Comparison of ENCODE assay signal across 14 cellular contexts in the genomic region with DNA sequence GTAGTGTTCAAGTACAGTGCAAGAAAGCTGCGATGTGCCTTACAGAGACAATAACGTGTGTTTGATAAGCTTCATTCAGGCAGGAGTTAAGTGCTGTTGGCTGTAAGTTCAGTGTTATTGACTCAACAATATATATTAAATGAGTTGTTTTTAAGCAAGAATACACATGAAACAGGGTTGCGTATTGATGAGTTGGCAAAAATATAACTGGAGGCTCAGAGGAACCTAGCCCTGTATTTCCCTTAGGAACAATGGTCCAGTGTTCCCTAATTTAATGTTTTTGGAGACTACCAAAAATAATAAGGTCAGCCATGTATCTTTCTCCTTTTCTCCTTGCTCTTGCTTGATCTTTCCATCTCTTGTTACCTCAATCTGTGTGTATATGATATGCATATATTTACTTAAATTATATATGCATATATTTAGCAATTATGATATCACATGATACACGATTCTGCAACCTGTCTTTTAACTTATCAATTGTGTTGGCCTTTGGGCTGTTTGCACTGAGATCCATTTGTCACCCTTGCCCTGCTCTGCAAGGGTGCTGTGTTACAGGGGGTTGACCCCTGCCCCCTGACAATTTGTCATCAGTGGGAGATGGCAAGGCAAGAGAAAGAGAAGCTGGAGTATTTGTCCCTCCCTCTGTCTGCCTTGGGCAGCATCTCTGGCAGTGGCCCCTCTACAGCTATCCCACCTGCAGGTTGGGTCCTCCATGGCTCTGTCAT.
DNase-seq lines count a peak whose midpoint lies in the region; ATAC-seq, FAIRE-seq and TF ChIP-seq lines count a peak whose summit lies in the region.
"Had no signal": no experiment of that assay in that cellular context is flagged by ENCODE, and none has a peak within 500 bp of the region (broad histone marks: within the 10 kb centered on the region; RNA-seq: fewer than 3 reads in every experiment).

No MANE protein-coding gene starts in this region.

- H3K4me1 ChIP-seq in A549 = no peaks in the 10 kb centered on the region
- H3K4me1 ChIP-seq in K562 (replicated peaks in 1 of 2; ENCODE audit: control insufficient read depth in 2 of 2, insufficient read depth in 2 of 2, low read length in 2 of 2) = no peaks in the 10 kb centered on the region
- peaks cover 0 to 24% (median 13%) of the 10 kb centered on the region in 4 donors for H3K4me1 ChIP-seq in liver (ENCODE audit: control insufficient read depth in 4 of 4, insufficient read depth in 4 of 4, low read length in 3 of 4)
- H3K4me1 ChIP-seq in trophoblast cell (ENCODE audit: control insufficient read depth in 1 of 2, insufficient read depth in 2 of 2, low read length in 2 of 2) = peaks cover 10 to 17% of the 10 kb centered on the region in 2 experiments

- H2AFZ ChIP-seq in K562 (ENCODE audit: low read depth, low read length) = no peak overlapping the region
- H2AFZ ChIP-seq in trophoblast cell (ENCODE audit: insufficient read depth, low read length, poor library complexity) = no peak overlapping the region
- H2AFZ ChIP-seq: GM23338 had no signal

- no peak overlapping the region for H2AK5ac ChIP-seq in trophoblast cell (ENCODE audit: low read length)

- 73% methylated on average over 4 of the region's 4 CpGs for WGBS in A549 (ENCODE audit: missing lambda C conversion rate)
- WGBS in K562 (ENCODE audit: insufficient coverage, low coverage, missing lambda C conversion rate) = 33% methylated on average over 4 of the region's 4 CpGs
- 82% methylated on average over 4 of the region's 4 CpGs for WGBS in liver
- no CpG with 5 or more reads among the region's 4 CpGs for WGBS in trophoblast cell (ENCODE audit: extremely low coverage, insufficient coverage, insufficient read length)
- WGBS in lower leg skin, 2 donors = 97 to 99% methylated on average over 4 of the region's 4 CpGs

- POLR2A ChIA-PET in A549 (lab: Yijun Ruan, JAX) = no interaction called here
- POLR2A ChIA-PET in K562 (lab: Yijun Ruan, JAX) = no interaction called here

- H3K23ac ChIP-seq in trophoblast cell (ENCODE audit: low read length) = no peak overlapping the region

- no peaks in the 10 kb centered on the region for H3K9me1 ChIP-seq in K562 (ENCODE audit: control insufficient read depth, insufficient read depth, low read length)

- no peaks in the 10 kb centered on the region; the same call in 1 of the 2 replicates for H4K20me1 ChIP-seq in K562 (replicated peaks; ENCODE audit: control insufficient read depth, insufficient read depth, low read length)
- H4K20me1 ChIP-seq: BLaER1 treated with 17β-estradiol and CSF1 and Interleukin-3, amounts not matched to agents 10 nM and 100 nM had no signal

- H3K4me3 ChIP-seq in A549 = no peak overlapping the region
- no peak overlapping the region for H3K4me3 ChIP-seq in K562
- no peak overlapping the region for H3K4me3 ChIP-seq in liver (ENCODE audit: low read depth in 1 of 3, low read length in 3 of 3)
- no peak overlapping the region for H3K4me3 ChIP-seq in trophoblast cell (ENCODE audit: low read depth, low read length)
- no peak overlapping the region for H3K4me3 ChIP-seq in lower leg skin (ENCODE audit: low read depth, poor library complexity, severe bottlenecking)
- H3K4me3 ChIP-seq: BLaER1 treated with 17β-estradiol and CSF1 and Interleukin-3, amounts not matched to agents 10 nM and 100 nM; GM23338 had no signal

- H3K9ac ChIP-seq in K562 (ENCODE audit: insufficient read depth in 1 of 2, low read depth in 2 of 2, low read length in 2 of 2) (no peak overlapping the region), liver (ENCODE audit: low read depth in 1 of 2, low read length in 2 of 2) (no peak overlapping the region), trophoblast cell (ENCODE audit: low read length) (no peak overlapping the region)
- H3K9ac ChIP-seq: BLaER1 treated with 17β-estradiol and CSF1 and Interleukin-3, amounts not matched to agents 10 nM and 100 nM had no signal

- H3K79me2 ChIP-seq in K562 (ENCODE audit: control insufficient read depth, insufficient read depth, low read length) (no peaks in the 10 kb centered on the region), trophoblast cell (ENCODE audit: control insufficient read depth, insufficient read depth, low read length, poor library complexity) (no peaks in the 10 kb centered on the region)

- no peak for TF ChIP-seq CTCF in A549 (IDR thresholded peaks at IDR 0.05)
- no peak for TF ChIP-seq CTCF in K562 (IDR thresholded peaks at IDR 0.05 in 2 of 3, conservative IDR thresholded peaks at IDR 0.05 in 1 of 3; ENCODE audit: insufficient read depth in 2 of 3, low read depth in 1 of 3, low read length in 3 of 3)
- no peak for TF ChIP-seq CTCF in liver (IDR thresholded peaks at IDR 0.05; ENCODE audit: low read depth, low read length, missing input control)
- TF ChIP-seq CTCF in lower leg skin (IDR thresholded peaks at IDR 0.05) = no peak

- CTCF ChIA-PET in A549 (lab: Yijun Ruan, JAX) = no interaction called here
- CTCF ChIA-PET in K562 (lab: Yijun Ruan, JAX; ENCODE audit: low intra/inter-chr PET ratio) = no interaction called here

- H2BK12ac ChIP-seq in trophoblast cell (ENCODE audit: low read length) = peak overlapping the region; percentile 92

- H3K4me2 ChIP-seq in A549 (no peak overlapping the region), K562 (ENCODE audit: insufficient read depth, low read length) (no peak overlapping the region), trophoblast cell (ENCODE audit: low read length) (no peak overlapping the region)
- H3K4me2 ChIP-seq: BLaER1 treated with 17β-estradiol and CSF1 and Interleukin-3, amounts not matched to agents 10 nM and 100 nM; GM23338 had no signal

- FAIRE-seq in A549 (lab: Jason Lieb, UNC) = no peak
- FAIRE-seq in K562 (lab: Jason Lieb, UNC) = no peak

- H3K27ac ChIP-seq in A549 (no peak overlapping the region), K562 (ENCODE audit: extremely low read depth, low read depth, low read length) (no peak overlapping the region), liver (ENCODE audit: low read depth in 1 of 2, low read length in 2 of 2) (no peak overlapping the region), trophoblast cell (ENCODE audit: low read depth, low read length) (no peak overlapping the region)
- H3K27ac ChIP-seq: BLaER1 treated with 17β-estradiol and CSF1 and Interleukin-3, amounts not matched to agents 10 nM and 100 nM had no signal

- H3K18ac ChIP-seq in trophoblast cell (ENCODE audit: low read length) = peak overlapping the region; percentile 18

- ATAC-seq in A549 (no peak), K562 (no peak), GM21447 (IDR thresholded peaks at IDR 0.05; ENCODE audit: unreplicated experiment) (no peak)
- ATAC-seq: GM23338 had no signal

- in situ Hi-C loops in K562 (cut with MboI) = no loop called here

- no peak overlapping the region for H3K4ac ChIP-seq in trophoblast cell (ENCODE audit: low read depth, low read length)

- peaks cover 0 to 5% of the 10 kb centered on the region in 2 experiments; a peak in 1 of 5 replicates for H3K27me3 ChIP-seq in K562 (ENCODE audit: control insufficient read depth in 2 of 2, insufficient read depth in 2 of 2, low read length in 2 of 2)
- no peaks in the 10 kb centered on the region for H3K27me3 ChIP-seq in liver (ENCODE audit: control insufficient read depth in 4 of 4, insufficient read depth in 4 of 4, low read length in 3 of 4)
- H3K27me3 ChIP-seq in trophoblast cell (ENCODE audit: insufficient read depth, low read length) = no peaks in the 10 kb centered on the region
- H3K27me3 ChIP-seq: BLaER1 treated with 17β-estradiol and CSF1 and Interleukin-3, amounts not matched to agents 10 nM and 100 nM had no signal

- peaks cover 19% of the 10 kb centered on the region for H3K79me1 ChIP-seq in trophoblast cell (ENCODE audit: low read length)

- BruUV-seq in K562 (replicated peaks; lab: Mats Ljungman, UMichigan) = no TSS peak

- no peak for TF ChIP-seq EP300 in A549 (IDR thresholded peaks at IDR 0.05)
- TF ChIP-seq EP300 in K562 (IDR thresholded peaks at IDR 0.05; ENCODE audit: low read length) = no peak

- intact Hi-C loops in K562 (cut with micrococcal nuclease) = no loop called here
- intact Hi-C loops in lower leg skin (cut with DNase I; ENCODE audit: low total_unique reads) = no loop called here

- TF ChIP-seq POLR2A in A549 (IDR thresholded peaks at IDR 0.05; ENCODE audit: low read length) (no peak), K562 (conservative IDR thresholded peaks at IDR 0.05) (no peak), lower leg skin (IDR thresholded peaks at IDR 0.05) (no peak)

- H3K36me3 ChIP-seq in K562 (ENCODE audit: control insufficient read depth, insufficient read depth, low read length) (no peaks in the 10 kb centered on the region), liver (ENCODE audit: control insufficient read depth in 4 of 4, insufficient read depth in 3 of 4, low read depth in 1 of 4, low read length in 3 of 4) (no peaks in the 10 kb centered on the region), trophoblast cell (ENCODE audit: control insufficient read depth in 1 of 2, insufficient read depth in 2 of 2, low read length in 2 of 2) (no peaks in the 10 kb centered on the region)
- H3K36me3 ChIP-seq: BLaER1 treated with 17β-estradiol and CSF1 and Interleukin-3, amounts not matched to agents 10 nM and 100 nM had no signal

- peak overlapping the region; percentile 1 for H2BK5ac ChIP-seq in trophoblast cell (ENCODE audit: low read depth, low read length, poor library complexity)

- TF ChIP-seq RAD21 in A549 (conservative IDR thresholded peaks at IDR 0.05 in 1 of 2, IDR thresholded peaks at IDR 0.05 in 1 of 2) (no peak), K562 (CRISPR knock-in tag; conservative IDR thresholded peaks at IDR 0.05 in 1 of 2, IDR thresholded peaks at IDR 0.05 in 1 of 2) (no peak), liver (IDR thresholded peaks at IDR 0.05) (no peak)

- no peak overlapping the region for H4K8ac ChIP-seq in trophoblast cell (ENCODE audit: low read depth, low read length)

- no peak overlapping the region for H4K12ac ChIP-seq in trophoblast cell (ENCODE audit: low read depth, low read length)

- H4K91ac ChIP-seq in trophoblast cell (ENCODE audit: low read depth, low read length) = peak overlapping the region; percentile 75

- H2BK120ac ChIP-seq in trophoblast cell (ENCODE audit: insufficient read depth, low read length, poor library complexity) = peak overlapping the region; percentile 9

- H3K9me3 ChIP-seq in A549 (no peaks in the 10 kb centered on the region), K562 (replicated peaks; ENCODE audit: control insufficient read depth, insufficient read depth, low read depth, low read length) (no peaks in the 10 kb centered on the region), liver (ENCODE audit: control insufficient read depth in 4 of 4, low read length in 3 of 4) (no peaks in the 10 kb centered on the region), trophoblast cell (ENCODE audit: insufficient read depth, low read depth, low read length) (no peaks in the 10 kb centered on the region)

- H3K14ac ChIP-seq in trophoblast cell (ENCODE audit: low read length) = peak overlapping the region; percentile 10

- DNase-seq in A549 (ENCODE audit: low read depth in 1 of 2, low spot score in 1 of 2) (no peak), K562 (ENCODE audit: extremely low read depth in 1 of 4, low spot score in 3 of 4) (no peak), trophoblast cell (no peak), lower leg skin (ENCODE audit: low spot score in 2 of 2) (no peak), GDM1 (lab: John Stamatoyannopoulos, UW) (no peak)
- DNase-seq: 8988T; ACHN; CD4-positive, CD25-positive, alpha-beta regulatory T cell; DMS53; H9 had no signal

TF ChIP-seq in liver, 16 proteins besides CTCF, POLR2A, EP300 and RAD21 (continues in another document):
- TF ChIP-seq SP1 (IDR thresholded peaks at IDR 0.05) = no peak

Comparison
In these comparisons a context has a peak if more than half of its experiments do, and no peak if none do; other contexts are left out.
1. Of the 35 proteins assayed by ChIP-seq in both K562 and A549: peak only in K562: none; only in A549: none; in both: MAFK; in neither: 34.